23 cellular contexts compared by ENCODE assay signal in the genomic region with DNA sequence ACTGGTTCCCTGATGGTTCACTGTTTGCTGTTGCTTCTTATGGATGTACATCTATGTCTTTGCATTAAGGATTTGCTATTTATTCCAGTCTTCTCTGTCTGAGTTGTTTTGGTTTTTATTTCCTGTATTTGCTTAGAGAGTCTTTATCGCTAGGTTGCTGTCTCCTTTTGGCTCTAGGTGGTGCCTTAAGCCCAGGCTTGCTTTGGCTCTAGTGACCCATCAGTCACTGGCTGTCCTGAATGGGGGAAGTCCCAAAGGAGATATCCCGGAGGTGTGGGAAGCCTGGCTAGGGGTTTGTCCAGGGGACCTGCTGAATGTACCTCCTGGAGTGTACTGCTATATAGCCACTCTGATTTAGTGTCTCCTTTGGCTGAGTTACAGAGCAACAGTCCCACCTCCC. TPM values are rescaled to one million over a fixed set of nuclear protein-coding genes. Genes with fewer than 3 reads are reported as not detected.
"Had no signal": no experiment of that assay in that cellular context is flagged by ENCODE, and none has a peak within 500 bp of the region (broad histone marks: within the 10 kb centered on the region; RNA-seq: fewer than 3 reads in every experiment).

No MANE protein-coding gene starts in this region.

- H3K4me3 ChIP-seq: K562 had no signal

- H3K9me3 ChIP-seq: SK-N-SH had no signal

- H3K27ac ChIP-seq: HL-60, KMS-11 had no signal

- H3K4me3 Mint-ChIP-seq: IgD-negative memory B cell had no signal

- ATAC-seq: K562 had no signal

- H3K27ac Mint-ChIP-seq: IgD-negative memory B cell had no signal

- H3K9me3 Mint-ChIP-seq: IgD-negative memory B cell had no signal

- H3K36me3 Mint-ChIP-seq: IgD-negative memory B cell had no signal

- DNase-seq: Kasumi-1, MV-4-11, NCI-H1048, NCI-H1105, NCI-H1417, NCI-H1436 treated with DMSO at 0.1 percent for 48 hours, NCI-H1694, NCI-H187 treated with DMSO at 0.1 percent for 48 hours, NCI-H2029 treated with DMSO at 0.1 percent for 48 hours, NCI-H2171 treated with DMSO at 0.1 percent for 48 hours, NCI-H345, NCI-H524, NCI-H526 treated with DMSO at 0.1 percent for 48 hours, NCI-H748 treated with DMSO at 0.1 percent for 48 hours, RPMI8226, SHP77, SK-N-SH had no signal

- H3K9ac ChIP-seq: KMS-11, SK-N-SH had no signal

- H3K4me1 Mint-ChIP-seq: IgD-negative memory B cell had no signal

RNA-seq across cellular contexts. Expression of gene MCHR2, which starts 53.4 kb away (rescaled TPM):
- total RNA-seq: K562, MCF 10A, NCI-H460 had no signal
- polyA plus RNA-seq: IgD-negative memory B cell, K562, SK-N-SH had no signal
